ENCODE assay signal across 26 cellular contexts in the genomic region with DNA sequence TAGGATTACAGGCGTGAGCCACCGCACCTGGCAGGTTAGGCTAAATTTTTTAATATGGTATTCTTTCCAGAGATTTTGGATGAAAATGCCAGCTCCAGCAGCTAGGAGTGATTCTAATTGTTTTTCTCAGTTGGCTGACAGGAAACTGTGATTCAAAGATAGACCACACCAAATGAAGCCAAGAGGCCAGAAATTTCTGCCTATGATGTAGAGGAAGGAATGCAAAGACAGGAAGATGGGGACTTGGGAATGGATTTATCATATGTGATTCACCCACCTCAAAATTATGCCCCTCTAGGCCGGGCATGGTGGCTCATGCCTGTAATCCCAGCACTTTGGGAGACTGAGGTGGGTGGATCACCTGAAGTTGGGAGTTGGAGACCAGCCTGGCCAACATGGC. TPM values are rescaled to one million over a fixed set of nuclear protein-coding genes. Genes with fewer than 3 reads are reported as not detected.
DNase-seq lines count a peak whose midpoint lies in the region; ATAC-seq, FAIRE-seq and TF ChIP-seq lines count a peak whose summit lies in the region.
"Had no signal": no experiment of that assay in that cellular context is flagged by ENCODE, and none has a peak within 500 bp of the region (broad histone marks: within the 10 kb centered on the region; RNA-seq: fewer than 3 reads in every experiment).

No MANE protein-coding gene starts in this region.

- DNase-seq in AG10803 (ENCODE audit: low read depth) (peak; percentile 74), HT1080 (ENCODE audit: low read depth) (peak; percentile 91), bronchial epithelial cell (ENCODE audit: low read depth) (peak; percentile 74), iris pigment epithelial cell (ENCODE audit: low read depth) (peak; percentile 53), HUDEP-2 (lab: John Stamatoyannopoulos, UW; ENCODE audit: unreplicated experiment in 76 of 76) (no peak), HTR-8/SVneo (ENCODE audit: insufficient read length, low spot score) (no peak)
- no peak for DNase-seq in stimulated activated naive CD8-positive, alpha-beta T cell treated with anti-CD3 and anti-CD28 coated beads, Interleukin-15, Interleukin-2, amounts not matched to agents 100 U/mL and 50 U/mL, for 24 hours
- DNase-seq: ACHN; activated CD4-positive, alpha-beta T cell treated with anti-CD3 and anti-CD28 coated beads for 36 hours; activated CD8-positive, alpha-beta memory T cell treated with anti-CD3 and anti-CD28 coated beads for 24 hours; activated T-cell treated with anti-CD3 and anti-CD28 coated beads, Interleukin-2, amount 50 U/mL, for 1 hour; amniotic stem cell; C1 segment of cervical spinal cord; Calu3; DND-41; heart right ventricle; left colon; NCI-H1048; NCI-H1694 treated with DMSO at 0.1 percent for 48 hours; NCI-H2171; NCI-H526 treated with DMSO at 0.1 percent for 48 hours; stimulated activated CD8-positive, alpha-beta memory T cell treated with anti-CD3 and anti-CD28 coated beads, Interleukin-4, amount 100 ng/mL, for 48 hours; T-helper 17 cell had no signal

- no peak for ATAC-seq in stimulated activated naive CD8-positive, alpha-beta T cell treated with anti-CD3 and anti-CD28 coated beads, Interleukin-15, Interleukin-2, amounts not matched to agents 100 U/mL and 50 U/mL, for 24 hours
- no peak for ATAC-seq in HG03175 (IDR thresholded peaks at IDR 0.05; ENCODE audit: unreplicated experiment)
- ATAC-seq: activated CD4-positive, alpha-beta T cell treated with anti-CD3 and anti-CD28 coated beads for 36 hours; heart right ventricle; left colon; T-helper 17 cell had no signal

- no peaks in the 10 kb centered on the region for H3K36me3 ChIP-seq in bronchial epithelial cell (ENCODE audit: control insufficient read depth, insufficient read depth, low read length)
- H3K36me3 ChIP-seq: heart right ventricle, prostate gland had no signal

- H3K27me3 ChIP-seq in bronchial epithelial cell (ENCODE audit: control insufficient read depth, insufficient read depth, low read length) = no peaks in the 10 kb centered on the region
- H3K27me3 ChIP-seq: heart right ventricle had no signal

- H3K4me3 ChIP-seq in AG10803 (ENCODE audit: low read length) (no peak overlapping the region), bronchial epithelial cell (ENCODE audit: low read depth, low read length) (no peak overlapping the region)
- H3K4me3 ChIP-seq: heart right ventricle, prostate gland had no signal

- TF ChIP-seq CTCF in AG10803 (conservative IDR thresholded peaks at IDR 0.05; ENCODE audit: low read length) = no peak
- no peak for TF ChIP-seq CTCF in bronchial epithelial cell (IDR thresholded peaks at IDR 0.05; ENCODE audit: insufficient read depth, low read length, severe bottlenecking)

- no peak for FAIRE-seq in bronchial epithelial cell (lab: Jason Lieb, UNC)
- FAIRE-seq in HTR-8/SVneo (lab: Jason Lieb, UNC) = no peak
- FAIRE-seq: endometrium had no signal

RNA-seq across cellular contexts. Expression of a gene that starts 53.3 kb away (rescaled TPM):
- 117 and 130 TPM in 2 replicates for total RNA-seq in HT1080 (2014; rRNA removed; shearing (Covaris generic))
- 145 and 179 TPM in 2 replicates for polyA plus RNA-seq in HT1080 (2015; cell fraction: cytosol; rRNA removed)
- polyA plus RNA-seq in HT1080 (2015; cell fraction: nucleus; rRNA removed) = 176 and 182 TPM in 2 replicates
- total RNA-seq in bronchial epithelial cell = 53.9 and 65.0 TPM in 2 replicates

Comparison
In these comparisons a context has a peak if more than half of its experiments do, and no peak if none do; other contexts are left out.
1. DNase-seq: peak in AG10803 (single experiment), HT1080 (single experiment), bronchial epithelial cell (single experiment) and iris pigment epithelial cell (single experiment); none in HUDEP-2 (0 of 76), stimulated activated naive CD8-positive, alpha-beta T cell treated with anti-CD3 and anti-CD28 coated beads, Interleukin-15, Interleukin-2, amounts not matched to agents 100 U/mL and 50 U/mL, for 24 hours (single experiment) and HTR-8/SVneo (single experiment).